In the genomic region with DNA sequence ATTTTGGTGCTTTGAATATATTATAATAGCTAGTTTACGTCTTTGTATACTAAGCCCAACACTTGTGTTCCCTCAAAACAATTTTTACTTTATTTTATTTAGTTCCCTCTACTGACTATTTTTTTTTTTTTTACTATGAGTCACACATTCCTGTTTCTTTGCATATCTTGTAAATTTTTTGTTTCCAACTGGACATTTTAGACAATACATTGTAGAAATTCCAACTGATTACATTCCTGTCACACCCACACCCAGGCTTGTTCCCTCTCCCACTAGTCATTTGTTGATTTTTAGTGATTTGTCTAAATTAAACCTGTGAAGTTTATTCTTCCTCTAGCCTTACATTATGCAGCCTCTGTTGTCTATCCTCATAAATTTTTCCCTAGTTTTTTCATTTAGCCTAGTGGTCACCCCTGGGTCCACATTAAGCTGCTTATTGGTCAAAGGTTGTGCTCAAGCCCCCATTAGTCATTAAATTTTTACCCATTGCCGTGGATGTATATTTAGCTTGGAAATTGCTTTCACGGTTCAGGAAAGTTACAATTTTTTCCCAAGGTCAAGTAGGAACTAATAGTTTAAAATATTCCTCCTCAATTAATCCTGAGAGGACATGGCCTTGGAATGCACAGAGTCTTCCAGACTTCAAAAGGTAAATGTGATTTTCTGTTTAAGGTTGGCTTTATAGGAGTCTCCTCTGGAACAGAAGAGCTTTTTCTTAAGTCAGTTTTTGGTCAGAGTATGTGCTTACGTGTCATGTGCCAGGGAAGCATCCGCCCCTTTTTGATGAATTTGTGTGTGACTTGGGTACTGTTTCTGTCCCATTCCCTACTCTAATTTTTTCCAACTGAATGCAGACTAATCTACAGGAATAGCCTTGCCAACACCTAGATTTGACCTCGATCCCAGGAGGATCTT, we compare ENCODE assay signal across 20 cellular contexts.
DNase-seq lines count a peak whose midpoint lies in the region; ATAC-seq and TF ChIP-seq lines count a peak whose summit lies in the region.
"Had no signal": no experiment of that assay in that cellular context is flagged by ENCODE, and none has a peak within 500 bp of the region (broad histone marks: within the 10 kb centered on the region; RNA-seq: fewer than 3 reads in every experiment).

No MANE protein-coding gene starts in this region.

- H3K9ac ChIP-seq in PC-3 (ENCODE audit: low read length), result no peak overlapping the region

- peaks cover 5% of the 10 kb centered on the region for H3F3A ChIP-seq in PC-3 (ENCODE audit: low read length, unreplicated experiment)

- intact Hi-C loops in PC-3 (cut with micrococcal nuclease), result no loop called here

- H4K20me1 ChIP-seq in PC-3 (ENCODE audit: low read length), result no peaks in the 10 kb centered on the region

- CTCF ChIA-PET in PC-3 (lab: Charles Lee), result no interaction called here

- H3K36me3 ChIP-seq in PC-3 (ENCODE audit: low read depth, low read length), result peaks cover 6% of the 10 kb centered on the region; the same call in 1 of the 2 replicates
- H3K36me3 ChIP-seq: SJCRH30, thyroid gland had no signal

- H3K4me2 ChIP-seq in PC-3 (ENCODE audit: low read length), result peak overlapping the region; percentile 29

- peak overlapping the region; percentile 73 for H3K27ac ChIP-seq in PC-3 (ENCODE audit: low read length)
- H3K27ac ChIP-seq in epithelial cell of prostate, result peak overlapping the region; percentile 15
- H3K27ac ChIP-seq: SJCRH30, thyroid gland had no signal

- H3K9me2 ChIP-seq in PC-3 (replicated peaks; ENCODE audit: low read length), result no peaks in the 10 kb centered on the region

- H2AFZ ChIP-seq in PC-3 (ENCODE audit: low read length), result no peak overlapping the region

- H3K4me1 ChIP-seq in PC-3 (ENCODE audit: insufficient read depth, low read length), result peaks cover 44% of the 10 kb centered on the region
- H3K4me1 ChIP-seq: SJCRH30, thyroid gland had no signal

- in situ Hi-C loops in Caki2 (cut with HindIII; ENCODE audit: low pct_unique_long_range_greater_than_20kb, low sequenced_read_pairs), result no loop called here

- POLR2A ChIA-PET in PC-3 (lab: Charles Lee; ENCODE audit: unreplicated experiment), result interaction anchor here (0.6 kb wide), 1 partner anchor 68 kb away, joined by 4 read pairs; no protein-coding TSS in a partner anchor

- no peak for TF ChIP-seq CTCF in PC-3 (conservative IDR thresholded peaks at IDR 0.05; ENCODE audit: low read depth, low read length)

- peaks cover 14% of the 10 kb centered on the region for H3K9me3 ChIP-seq in PC-3 (ENCODE audit: low read length)
- H3K9me3 ChIP-seq: SJCRH30, thyroid gland had no signal

- H3K4me3 ChIP-seq in PC-3 (ENCODE audit: low read length), result no peak overlapping the region
- H3K4me3 ChIP-seq: SJCRH30, thyroid gland had no signal

- no peaks in the 10 kb centered on the region for H3K79me2 ChIP-seq in PC-3 (ENCODE audit: low read length)

- BruUV-seq in PC-3 (replicated peaks; lab: Mats Ljungman, UMichigan), result no TSS peak

- peak; percentile 38 for ATAC-seq in PC-3
- no peak for ATAC-seq in HG03175 (IDR thresholded peaks at IDR 0.05; ENCODE audit: unreplicated experiment)
- ATAC-seq: activated CD4-positive, alpha-beta T cell treated with anti-CD3 and anti-CD28 coated beads for 36 hours; HepG2; left lobe of liver; naive thymus-derived CD8-positive, alpha-beta T cell had no signal

- H3K27me3 ChIP-seq in PC-3 (ENCODE audit: low read length), result no peaks in the 10 kb centered on the region
- H3K27me3 ChIP-seq: SJCRH30, thyroid gland had no signal

- DNase-seq in Caki2 (ENCODE audit: low read depth) (peak; percentile 92), PC-3 (peak; percentile 89), epithelial cell of prostate (ENCODE audit: low read depth, low spot score) (no peak), non-pigmented ciliary epithelial cell (ENCODE audit: low read depth) (peak; percentile 68), NCI-H146 (lab: John Stamatoyannopoulos, UW) (no peak), activated gamma-delta T cell (lab: John Stamatoyannopoulos, UW) (no peak)
- no peak for DNase-seq in stimulated activated CD8-positive, alpha-beta memory T cell treated with anti-CD3 and anti-CD28 coated beads, Interleukin-4, amount 100 ng/mL, for 48 hours
- DNase-seq: activated CD4-positive, alpha-beta T cell treated with anti-CD3 and anti-CD28 coated beads for 36 hours; activated naive CD8-positive, alpha-beta T cell treated with anti-CD3 and anti-CD28 coated beads, Interleukin-2, amount 10 ng/mL, durations not matched to agents 7 days and 5 days; activated T-cell treated with anti-CD3 and anti-CD28 coated beads, Interleukin-2, amount 50 U/mL, for 24 hours; AML-193; DMS 273 treated with DMSO at 0.1 percent for 48 hours; erythroblast; hypothalamus; naive thymus-derived CD8-positive, alpha-beta T cell; SJCRH30; thyroid gland had no signal

Comparison
In these comparisons a context has a peak if more than half of its experiments do, and no peak if none do; other contexts are left out.
1. DNase-seq: peak in Caki2 (single experiment), PC-3 (single experiment) and non-pigmented ciliary epithelial cell (single experiment); none in epithelial cell of prostate (single experiment), stimulated activated CD8-positive, alpha-beta memory T cell treated with anti-CD3 and anti-CD28 coated beads, Interleukin-4, amount 100 ng/mL, for 48 hours (single experiment), NCI-H146 (single experiment) and activated gamma-delta T cell (single experiment).